Comparison of ENCODE assay signal across 8 cellular contexts in genomic region chr1:193104496-193104905, GRCh38. TPM values are rescaled to one million over a fixed set of nuclear protein-coding genes. Genes with fewer than 3 reads are reported as not detected.
A peak's percentile ranks its signal among the peaks of the same experiment; 100 is the strongest.
DNase-seq lines count a peak whose midpoint lies in the region; ATAC-seq and TF ChIP-seq lines count a peak whose summit lies in the region.

No MANE protein-coding gene starts in this region.

- peaks cover 9% of the 10 kb centered on the region for H3K4me1 ChIP-seq in HAP-1
- H3K4me1 ChIP-seq in thoracic aorta (ENCODE audit: control insufficient read depth in 1 of 2, low read depth in 2 of 2) = peaks cover 10 to 29% of the 10 kb centered on the region in 2 donors

- H3K27me3 ChIP-seq in HAP-1 (ENCODE audit: low read depth) = no peaks in the 10 kb centered on the region
- H3K27me3 ChIP-seq in thoracic aorta (replicated peaks; ENCODE audit: insufficient read depth) = no peaks in the 10 kb centered on the region

- H3K9me3 ChIP-seq in HAP-1 (no peaks in the 10 kb centered on the region), thoracic aorta (no peaks in the 10 kb centered on the region)

- no peak for TF ChIP-seq CTCF in epithelial cell of esophagus (IDR thresholded peaks at IDR 0.05; ENCODE audit: insufficient read depth, low read depth, low read length, missing control alignments)
- no peak for TF ChIP-seq CTCF in mesothelial cell of epicardium (IDR thresholded peaks at IDR 0.05; ENCODE audit: unreplicated experiment)
- TF ChIP-seq CTCF in thoracic aorta (IDR thresholded peaks at IDR 0.05) = no peak

- H3K9me3 Mint-ChIP-seq in mesothelial cell of epicardium = no peaks in the 10 kb centered on the region

- in situ Hi-C loops in HAP-1 (cut with MboI; ENCODE audit: low sequenced_read_pairs) = no loop called here

- no peaks in the 10 kb centered on the region for H3K36me3 ChIP-seq in HAP-1 (replicated peaks)
- peaks cover 10% of the 10 kb centered on the region for H3K36me3 ChIP-seq in thoracic aorta

- H3K36me3 Mint-ChIP-seq in mesothelial cell of epicardium = no peaks in the 10 kb centered on the region

- DNase-seq in activated T-cell treated with anti-CD3 and anti-CD28 coated beads for 24 hours (ENCODE audit: low read depth) = peak; percentile 7
- DNase-seq in activated T-cell treated with anti-CD3 and anti-CD28 coated beads for 4 hours = no peak
- peak; percentile 46 to 65 for DNase-seq in HAP-1 (ENCODE audit: low spot score in 2 of 2)
- peak; percentile 39 for DNase-seq in LoVo (ENCODE audit: low spot score)
- DNase-seq in activated CD4-positive, alpha-beta T cell treated with anti-CD3 and anti-CD28 coated beads, Interleukin-2, amount 50 U/mL, for 48 hours = peak; percentile 31 to 39
- DNase-seq in epithelial cell of esophagus (ENCODE audit: low read depth) = peak; percentile 73
- peak in 1 of 2 experiments; percentile 58 for DNase-seq in mesothelial cell of epicardium (ENCODE audit: low spot score in 2 of 2, unreplicated experiment in 2 of 2)
- DNase-seq in thoracic aorta (ENCODE audit: low spot score) = no peak

- H3K27me3 Mint-ChIP-seq in mesothelial cell of epicardium (ENCODE audit: low read depth) = no peaks in the 10 kb centered on the region

- peak overlapping the region; percentile 85 for H3K27ac Mint-ChIP-seq in mesothelial cell of epicardium

- H3K27ac ChIP-seq in thoracic aorta = peak overlapping the region; percentile 89 to 93

- no peak for ATAC-seq in thoracic aorta (ENCODE audit: insufficient number of reproducible peaks, low FRiP score, low read depth)

- peak overlapping the region; percentile 85 for H3K4me3 Mint-ChIP-seq in mesothelial cell of epicardium

- H3K4me3 ChIP-seq in HAP-1 (peak overlapping the region; percentile 61), epithelial cell of esophagus (ENCODE audit: low read length) (peak overlapping the region; percentile 87), thoracic aorta (peak overlapping the region; percentile 74)

- H3K4me1 Mint-ChIP-seq in mesothelial cell of epicardium = peaks cover 17% of the 10 kb centered on the region

RNA-seq across cellular contexts. Expression of gene GLRX2, which starts 0.7 kb away (rescaled TPM):
- total RNA-seq in mesothelial cell of epicardium = 8.9 to 10.4 TPM (median 10.3 TPM) in 3 replicates
- 1 to 10 TPM; 4.7 to 8.3 TPM for total RNA-seq in thoracic aorta

RNA-seq across cellular contexts. Expression of gene CDC73, which starts 17.3 kb away (rescaled TPM):
- 67.3 to 71.1 TPM (median 70.2 TPM) in 3 replicates for total RNA-seq in mesothelial cell of epicardium
- 10 to 100 TPM; 61.2 to 62.8 TPM for total RNA-seq in thoracic aorta

RNA-seq across cellular contexts. Expression of gene RO60, which starts 45.1 kb away (rescaled TPM):
- total RNA-seq in mesothelial cell of epicardium (103 to 107 TPM (median 104 TPM) in 3 replicates), thoracic aorta (100 to 1,000 TPM in 1 of 2 donors, 10 to 100 TPM in 1; 66.3 to 124 TPM)

RNA-seq across cellular contexts. Expression of gene UCHL5, which starts 45.3 kb away (rescaled TPM):
- total RNA-seq in mesothelial cell of epicardium (27.1 to 29.7 TPM (median 29.0 TPM) in 3 replicates), thoracic aorta (10 to 100 TPM; 21.0 to 40.8 TPM)

Comparison
In these comparisons a context has a peak if more than half of its experiments do, and no peak if none do; other contexts are left out.
1. DNase-seq: peak in activated T-cell treated with anti-CD3 and anti-CD28 coated beads for 24 hours (single experiment), HAP-1 (2 of 2), LoVo (single experiment), activated CD4-positive, alpha-beta T cell treated with anti-CD3 and anti-CD28 coated beads, Interleukin-2, amount 50 U/mL, for 48 hours (2 of 2) and epithelial cell of esophagus (single experiment); none in activated T-cell treated with anti-CD3 and anti-CD28 coated beads for 4 hours (single experiment) and thoracic aorta (single experiment).
2. Peak in every context shown above with its lines, with median percentiles within 50 percentile points of each other: H3K4me3 ChIP-seq.